Comparison of ENCODE assay signal across 9 cellular contexts in the genomic region with DNA sequence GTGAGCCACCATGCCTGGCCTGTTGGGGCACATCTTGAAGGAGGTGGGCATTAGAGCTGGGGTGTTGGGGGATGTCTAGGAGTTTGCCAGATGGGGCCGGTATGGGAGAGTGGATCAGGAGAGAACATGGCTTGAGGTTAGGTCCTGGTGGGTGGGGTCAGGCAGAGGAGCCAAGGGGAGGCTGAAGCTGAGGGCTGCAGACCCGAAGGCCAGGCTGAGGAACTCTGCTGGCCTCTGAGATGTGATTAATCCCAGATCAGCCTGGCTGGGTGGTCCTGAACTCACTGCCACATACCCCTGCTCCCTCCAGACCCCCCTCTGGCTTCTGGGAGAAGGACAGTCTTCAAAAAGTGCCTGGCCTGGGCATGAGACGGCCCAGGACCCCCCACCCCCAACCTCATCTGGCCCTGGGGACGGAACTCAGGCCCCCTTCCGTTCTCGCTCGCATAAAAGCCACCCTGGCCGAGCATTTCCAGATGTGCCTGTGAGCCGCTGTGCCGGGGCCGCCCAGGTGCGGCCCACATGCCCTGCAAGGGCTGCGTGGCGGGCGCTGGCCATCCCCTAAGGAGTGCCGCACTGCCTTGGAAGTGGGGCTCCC. TPM values are rescaled to one million over a fixed set of nuclear protein-coding genes. Genes with fewer than 3 reads are reported as not detected.
A peak's percentile ranks its signal among the peaks of the same experiment; 100 is the strongest.
DNase-seq lines count a peak whose midpoint lies in the region; ATAC-seq and TF ChIP-seq lines count a peak whose summit lies in the region.
"Had no signal": no experiment of that assay in that cellular context is flagged by ENCODE, and none has a peak within 500 bp of the region (broad histone marks: within the 10 kb centered on the region; RNA-seq: fewer than 3 reads in every experiment).

No MANE protein-coding gene starts in this region.

- TF ChIP-seq CTCF in AG04450 (IDR thresholded peaks at IDR 0.05; ENCODE audit: low read depth, low read length), result no peak
- TF ChIP-seq CTCF in brain (conservative IDR thresholded peaks at IDR 0.05), result no peak

- CTCF ChIA-PET in AG04450 (lab: Charles Lee), result no interaction called here

- H3K27me3 ChIP-seq in AG04450 (ENCODE audit: control insufficient read depth, insufficient read depth, low read length) (no peaks in the 10 kb centered on the region), HUES64 (ENCODE audit: insufficient read depth, low read length) (peaks cover 19% of the 10 kb centered on the region), muscle layer of duodenum (ENCODE audit: low read depth, low read length) (no peaks in the 10 kb centered on the region)

- no peaks in the 10 kb centered on the region for H3K9me3 Mint-ChIP-seq in brain

- H3K27ac Mint-ChIP-seq in brain, result peak overlapping the region in 4 of 5 experiments; percentile 26 to 87 (median 58)

- H3K27me3 Mint-ChIP-seq in brain, result peaks cover 25% of the 10 kb centered on the region

- H3K27ac ChIP-seq in AG04450 (ENCODE audit: low read depth, low read length), result peak overlapping the region; percentile 70
- H3K27ac ChIP-seq in HUES64 (ENCODE audit: low read depth, low read length), result no peak overlapping the region
- H3K27ac ChIP-seq in muscle layer of duodenum (ENCODE audit: low read length), result peak overlapping the region; percentile 60

- WGBS in HUES64, result 84% methylated on average over 16 of the region's 16 CpGs

- DNase-seq in AG04450 (ENCODE audit: low read depth, low spot score) (no peak), HUDEP-2 (lab: John Stamatoyannopoulos, UW; ENCODE audit: unreplicated experiment in 76 of 76) (no peak), left lobe of liver (ENCODE audit: low spot score) (no peak)

- H3K36me3 Mint-ChIP-seq in brain, result no peaks in the 10 kb centered on the region

- H3K36me3 ChIP-seq in HUES64 (ENCODE audit: insufficient read depth, low read length) (no peaks in the 10 kb centered on the region), muscle layer of duodenum (ENCODE audit: control insufficient read depth in 1 of 2, insufficient read depth in 2 of 2, low read length in 2 of 2) (peaks cover 0 to 6% of the 10 kb centered on the region in 2 donors)

- H3K9ac ChIP-seq in HUES64 (ENCODE audit: low read depth, low read length), result no peak overlapping the region

- POLR2A ChIA-PET in AG04450 (lab: Yijun Ruan, JAX), result interaction anchor here (0.8 to 1.4 kb wide), 2 partner anchors 9 to 40 kb away, joined by 3 read pairs; no protein-coding TSS in a partner anchor

- H3K9me3 ChIP-seq in AG04450 (ENCODE audit: control insufficient read depth, insufficient read depth, low read length) (no peaks in the 10 kb centered on the region; the same call in 1 of the 2 replicates), HUES64 (ENCODE audit: insufficient read depth, low read depth, low read length) (no peaks in the 10 kb centered on the region), muscle layer of duodenum (ENCODE audit: control insufficient read depth in 1 of 2, low read length in 2 of 2) (no peaks in the 10 kb centered on the region)

- no peaks in the 10 kb centered on the region for H3K4me1 ChIP-seq in HUES64 (ENCODE audit: insufficient read depth, low read length)
- peaks cover 0 to 27% of the 10 kb centered on the region in 2 donors for H3K4me1 ChIP-seq in muscle layer of duodenum (ENCODE audit: control insufficient read depth in 1 of 2, insufficient read depth in 2 of 2, low read length in 2 of 2)

- H3K4me3 Mint-ChIP-seq in brain, result peak overlapping the region; percentile 76 to 88 (median 80)

- ATAC-seq in HG03378 (IDR thresholded peaks at IDR 0.05; ENCODE audit: unreplicated experiment) (no peak), left lobe of liver (no peak), GM21786 (IDR thresholded peaks at IDR 0.05; ENCODE audit: unreplicated experiment) (no peak)

- H3K4me1 Mint-ChIP-seq in brain, result peaks cover 27% of the 10 kb centered on the region

- H3K4me3 ChIP-seq in AG04450 (ENCODE audit: low read depth, low read length), result peak overlapping the region; percentile 63
- peak overlapping the region; percentile 84 for H3K4me3 ChIP-seq in HUES64 (ENCODE audit: low read length)
- H3K4me3 ChIP-seq in muscle layer of duodenum (ENCODE audit: low read depth in 1 of 2, low read length in 2 of 2), result peak overlapping the region; percentile 37 to 61

RNA-seq across cellular contexts. Expression of a gene that starts 2.7 kb away (rescaled TPM):
- polyA plus RNA-seq in AG04450 (2011; rRNA removed) (21.2 and 23.2 TPM in 2 replicates), brain (ENCODE audit: insufficient read depth, low read depth, low replicate concordance) (10.9 TPM)
- 12.7 and 12.8 TPM in 2 replicates for polyA minus RNA-seq in AG04450 (2011; rRNA and poly(A)+ RNA removed)
- 5.0 TPM for polyA plus RNA-seq in HUES64 (2013, experiment 1 of 2)
- 5.1 TPM for polyA plus RNA-seq in HUES64 (2013, experiment 2 of 2)
- total RNA-seq in left lobe of liver, result 4.3 TPM

RNA-seq across cellular contexts. Expression of a gene that starts 15.9 kb away (rescaled TPM):
- polyA plus RNA-seq in AG04450 (2011; rRNA removed), result 1.7 and 3.1 TPM in 2 replicates
- polyA minus RNA-seq in AG04450 (2011; rRNA and poly(A)+ RNA removed), result 1.7 and 2.0 TPM in 2 replicates
- 56.4 TPM for polyA plus RNA-seq in HUES64 (2013, experiment 1 of 2)
- polyA plus RNA-seq in HUES64 (2013, experiment 2 of 2), result 56.4 TPM
- polyA plus RNA-seq in brain (ENCODE audit: insufficient read depth, low read depth, low replicate concordance), result 58.5 TPM
- total RNA-seq in left lobe of liver, result 22.2 TPM

RNA-seq across cellular contexts. Expression of a gene that starts 16.4 kb away (rescaled TPM):
- polyA plus RNA-seq in AG04450 (2011; rRNA removed) (not detected in 2 replicates), brain (ENCODE audit: insufficient read depth, low read depth, low replicate concordance) (not detected)
- not detected in 2 replicates for polyA minus RNA-seq in AG04450 (2011; rRNA and poly(A)+ RNA removed)
- polyA plus RNA-seq in HUES64 (2013, experiment 1 of 2), result not detected
- not detected for polyA plus RNA-seq in HUES64 (2013, experiment 2 of 2)
- total RNA-seq in left lobe of liver, result not detected
- total RNA-seq: T-helper 2 cell treated with Interferon-gamma antibody and Interleukin-4, amounts not matched to agents 100 ng/mL and 5 ng/mL, for 36 hours had no signal

RNA-seq across cellular contexts. Expression of a gene that starts 29.8 kb away (rescaled TPM):
- polyA plus RNA-seq in AG04450 (2011; rRNA removed) (1.8 and 2.4 TPM in 2 replicates), brain (ENCODE audit: insufficient read depth, low read depth, low replicate concordance) (384 TPM)
- 1.3 and 1.6 TPM in 2 replicates for polyA minus RNA-seq in AG04450 (2011; rRNA and poly(A)+ RNA removed)
- polyA plus RNA-seq in HUES64 (2013, experiment 1 of 2), result 11.1 TPM
- polyA plus RNA-seq in HUES64 (2013, experiment 2 of 2), result 19.3 TPM
- 6.6 TPM for total RNA-seq in left lobe of liver
- total RNA-seq: T-helper 2 cell treated with Interferon-gamma antibody and Interleukin-4, amounts not matched to agents 100 ng/mL and 5 ng/mL, for 36 hours had no signal

RNA-seq across cellular contexts. Expression of a gene that starts 39.2 kb away (rescaled TPM):
- polyA plus RNA-seq in AG04450 (2011; rRNA removed) (not detected in 2 replicates), brain (ENCODE audit: insufficient read depth, low read depth, low replicate concordance) (1.6 TPM)
- not detected in 2 replicates for polyA minus RNA-seq in AG04450 (2011; rRNA and poly(A)+ RNA removed)
- polyA plus RNA-seq in HUES64 (2013, experiment 1 of 2), result 0.50 TPM
- polyA plus RNA-seq in HUES64 (2013, experiment 2 of 2), result 0.25 TPM
- 0.30 TPM for total RNA-seq in left lobe of liver
- total RNA-seq: T-helper 2 cell treated with Interferon-gamma antibody and Interleukin-4, amounts not matched to agents 100 ng/mL and 5 ng/mL, for 36 hours had no signal

Comparison
In these comparisons a context has a peak if more than half of its experiments do, and no peak if none do; other contexts are left out.
1. RNA of a gene that starts 15.9 kb away (polyA plus RNA-seq): 58.5 TPM in brain (single experiment); 1.7 to 3.1 TPM in AG04450; every median in the first group is over 10 times any median in the second.
2. Peak in every context shown above with its lines, with median percentiles within 50 percentile points of each other: H3K4me3 ChIP-seq.